ENCODE assay signal across 8 cellular contexts in genomic region chr11:33996498-33997454, GRCh38. TPM values are rescaled to one million over a fixed set of nuclear protein-coding genes. Genes with fewer than 3 reads are reported as not detected.
A peak's percentile ranks its signal among the peaks of the same experiment; 100 is the strongest.
DNase-seq lines count a peak whose midpoint lies in the region; ATAC-seq and TF ChIP-seq lines count a peak whose summit lies in the region.

No MANE protein-coding gene starts in this region.

- H3K27ac Mint-ChIP-seq in chondrocyte (ENCODE audit: unreplicated experiment): no peak overlapping the region

- peak overlapping the region; percentile 39 for H3K4me3 Mint-ChIP-seq in chondrocyte (ENCODE audit: unreplicated experiment)

- H3K9me3 Mint-ChIP-seq in chondrocyte (ENCODE audit: low read depth): no peaks in the 10 kb centered on the region

- H3K27me3 Mint-ChIP-seq in chondrocyte (ENCODE audit: low read depth): peaks cover 9% of the 10 kb centered on the region

- DNase-seq in AG09319 (ENCODE audit: extremely low read depth, low read depth) (peak; percentile 37), NCI-H345 treated with DMSO at 0.1 percent for 48 hours (lab: John Stamatoyannopoulos, UW; ENCODE audit: unreplicated experiment) (peak; percentile 46), chondrocyte (ENCODE audit: low spot score) (no peak), left lobe of liver (ENCODE audit: low spot score) (peak; percentile 74)
- peak; percentile 56 to 73 for DNase-seq in activated CD4-positive, alpha-beta T cell treated with anti-CD3 and anti-CD28 coated beads for 24 hours (ENCODE audit: low read depth in 2 of 2)
- DNase-seq in stimulated activated CD4-positive, alpha-beta T cell treated with anti-CD3 and anti-CD28 coated beads, Interleukin-4, amount 100 ng/mL, for 24 hours: peak; percentile 82

- peaks cover 9% of the 10 kb centered on the region for H3K4me1 Mint-ChIP-seq in chondrocyte (ENCODE audit: low read depth)

- ATAC-seq in GM18870 (IDR thresholded peaks at IDR 0.05; ENCODE audit: unreplicated experiment) (peak; percentile 71), HG03175 (IDR thresholded peaks at IDR 0.05; ENCODE audit: unreplicated experiment) (peak; percentile 71), left lobe of liver (peak; percentile 98)

- peak; percentile 79 for TF ChIP-seq CTCF in AG09319 (IDR thresholded peaks at IDR 0.05; ENCODE audit: low read depth, low read length)
- peak; percentile 91 for TF ChIP-seq CTCF in chondrocyte (IDR thresholded peaks at IDR 0.05)

- H3K36me3 Mint-ChIP-seq in chondrocyte (ENCODE audit: low read depth): no peaks in the 10 kb centered on the region

RNA-seq across cellular contexts. Expression of gene CAPRIN1, which starts 54.8 kb away (rescaled TPM):
- total RNA-seq in chondrocyte (197 to 270 TPM (median 205 TPM) in 3 replicates), left lobe of liver (68.6 TPM)
